21 cellular contexts compared by ENCODE assay signal in the genomic region with DNA sequence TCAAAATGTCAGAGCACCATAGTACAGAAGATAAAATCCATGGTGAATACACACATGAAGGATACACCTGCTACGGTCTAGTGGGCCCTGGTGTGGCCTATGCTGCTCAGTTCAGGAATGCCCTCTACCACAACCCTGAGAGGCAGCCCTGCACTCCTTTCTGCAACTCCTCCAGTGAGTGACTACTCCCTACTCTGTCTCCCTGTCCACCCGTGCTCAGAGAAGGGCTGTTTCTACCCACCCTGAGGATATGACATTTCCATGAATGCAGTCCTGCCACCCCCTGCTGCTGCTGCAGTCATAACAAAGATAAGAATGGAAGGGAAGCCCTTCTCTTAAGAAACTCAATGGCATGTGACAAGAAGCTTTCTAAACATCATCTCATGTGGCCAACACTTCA.
"Had no signal": no experiment of that assay in that cellular context is flagged by ENCODE, and none has a peak within 500 bp of the region (broad histone marks: within the 10 kb centered on the region; RNA-seq: fewer than 3 reads in every experiment).

No MANE protein-coding gene starts in this region.

- H3K27me3 Mint-ChIP-seq: activated CD4-positive, alpha-beta T cell treated with anti-CD3 and anti-CD28 coated beads, Interleukin-2, amount 10 ng/mL, durations not matched to agents 7 days and 5 days had no signal

- H3K4me3 ChIP-seq: SK-N-MC had no signal

- H3K27ac Mint-ChIP-seq: activated CD4-positive, alpha-beta memory T cell treated with anti-CD3 and anti-CD28 coated beads for 36 hours; activated CD4-positive, alpha-beta T cell treated with anti-CD3 and anti-CD28 coated beads, Interleukin-2, amount 10 ng/mL, durations not matched to agents 7 days and 5 days; activated naive CD4-positive, alpha-beta T cell treated with anti-CD3 and anti-CD28 coated beads, Interleukin-2, amount 50 U/mL, for 72 hours; activated naive CD8-positive, alpha-beta T cell treated with anti-CD3 and anti-CD28 coated beads, Interleukin-2, amount 50 U/mL, for 24 hours; T-cell had no signal

- H3K36me3 Mint-ChIP-seq: activated CD4-positive, alpha-beta memory T cell treated with anti-CD3 and anti-CD28 coated beads for 36 hours; activated naive CD4-positive, alpha-beta T cell treated with anti-CD3 and anti-CD28 coated beads, Interleukin-2, amount 50 U/mL, for 72 hours; T-cell had no signal

- H3K4me1 Mint-ChIP-seq: activated CD4-positive, alpha-beta T cell treated with anti-CD3 and anti-CD28 coated beads, Interleukin-2, amount 10 ng/mL, durations not matched to agents 7 days and 5 days; activated naive CD8-positive, alpha-beta T cell treated with anti-CD3 and anti-CD28 coated beads, Interleukin-2, amount 50 U/mL, for 24 hours; T-cell had no signal

- ATAC-seq: activated naive CD4-positive, alpha-beta T cell treated with anti-CD3 and anti-CD28 coated beads, Interleukin-2, amount 50 U/mL, for 72 hours; activated naive CD8-positive, alpha-beta T cell treated with anti-CD3 and anti-CD28 coated beads, Interleukin-2, amount 50 U/mL, for 24 hours; activated T-cell treated with anti-CD3 and anti-CD28 coated beads, Interleukin-2, amount 50 U/mL, for 4 hours; PC-3; T-cell had no signal

- H3K4me3 Mint-ChIP-seq: activated CD4-positive, alpha-beta memory T cell treated with anti-CD3 and anti-CD28 coated beads for 36 hours; activated CD4-positive, alpha-beta T cell treated with anti-CD3 and anti-CD28 coated beads, Interleukin-2, amount 10 ng/mL, durations not matched to agents 7 days and 5 days; activated naive CD8-positive, alpha-beta T cell treated with anti-CD3 and anti-CD28 coated beads, Interleukin-2, amount 50 U/mL, for 24 hours; activated T-cell treated with anti-CD3 and anti-CD28 coated beads, Interleukin-2, amount 50 U/mL, for 4 hours; T-cell had no signal

- H3K9me3 Mint-ChIP-seq: activated CD4-positive, alpha-beta memory T cell treated with anti-CD3 and anti-CD28 coated beads for 36 hours; activated CD4-positive, alpha-beta T cell treated with anti-CD3 and anti-CD28 coated beads, Interleukin-2, amount 10 ng/mL, durations not matched to agents 7 days and 5 days; activated naive CD8-positive, alpha-beta T cell treated with anti-CD3 and anti-CD28 coated beads, Interleukin-2, amount 50 U/mL, for 24 hours; activated T-cell treated with anti-CD3 and anti-CD28 coated beads, Interleukin-2, amount 50 U/mL, for 4 hours had no signal

- DNase-seq: activated CD4-positive, alpha-beta memory T cell treated with anti-CD3 and anti-CD28 coated beads for 36 hours; activated CD4-positive, alpha-beta T cell treated with anti-CD3 and anti-CD28 coated beads, Interleukin-2, amount 10 ng/mL, durations not matched to agents 7 days and 5 days; activated CD4-positive, CD25-positive, alpha-beta regulatory T cell; activated CD8-positive, alpha-beta memory T cell treated with anti-CD3 and anti-CD28 coated beads for 24 hours; activated effector memory CD4-positive, alpha-beta T cell treated with anti-CD3 and anti-CD28 coated beads, Interleukin-2, amount 50 U/mL, for 16 hours; activated naive CD4-positive, alpha-beta T cell treated with Interleukin-2 at 50 U/mL for 16 hours; activated naive CD8-positive, alpha-beta T cell treated with anti-CD3 and anti-CD28 coated beads, Interleukin-2, amount 50 U/mL, for 24 hours; activated T-cell treated with anti-CD3 and anti-CD28 coated beads, Interleukin-2, amount 50 U/mL, for 4 hours; amygdala; Karpas-422; MM.1S; NCI-H1105 treated with DMSO at 0.1 percent for 48 hours; NCI-H1436 treated with DMSO at 0.1 percent for 48 hours; NCI-H187; NCI-H2081; PC-3; T-cell; T-helper 2 cell; T1000 had no signal
